Comparison of ENCODE assay signal across 21 cellular contexts in genomic region chr21:27033467-27033866, GRCh38.
DNase-seq lines count a peak whose midpoint lies in the region; ATAC-seq and TF ChIP-seq lines count a peak whose summit lies in the region.
"Had no signal": no experiment of that assay in that cellular context is flagged by ENCODE, and none has a peak within 500 bp of the region (broad histone marks: within the 10 kb centered on the region; RNA-seq: fewer than 3 reads in every experiment).

No MANE protein-coding gene starts in this region.

- no peaks in the 10 kb centered on the region for H3K27me3 ChIP-seq in thyroid gland

- CTCF ChIA-PET in T-cell (lab: Charles Lee) = no interaction called here

- intact Hi-C loops in thyroid gland (cut with DNase I) = no loop called here

- no peak overlapping the region for H3K27ac Mint-ChIP-seq in T-cell
- H3K27ac Mint-ChIP-seq: CD8-positive, alpha-beta T cell had no signal

- no peak overlapping the region for H3K4me3 Mint-ChIP-seq in T-cell
- H3K4me3 Mint-ChIP-seq: CD8-positive, alpha-beta T cell had no signal

- 34 to 59% methylated on average over 3 of the region's 3 CpGs for WGBS in thyroid gland, 2 donors

- DNase-seq in NCI-H1694 treated with DMSO at 0.1 percent for 48 hours (lab: John Stamatoyannopoulos, UW) (peak; percentile 25), NCI-H1694 (lab: John Stamatoyannopoulos, UW) (no peak), NCI-H2171 (lab: John Stamatoyannopoulos, UW) (peak; percentile 68), cerebellar cortex (ENCODE audit: low spot score) (peak; percentile 95), thyroid gland (peak; percentile 7 to 10), NCI-H226 (no peak), T-cell (no peak)
- DNase-seq: 8988T; CD8-positive, alpha-beta T cell; GDM1; GOT3; KG1; NCI-H1092 treated with DMSO at 0.1 percent for 48 hours; NCI-H1436 treated with DMSO at 0.1 percent for 48 hours; NCI-H2029 treated with DMSO at 0.1 percent for 48 hours; NCI-H510A treated with DMSO at 0.1 percent for 48 hours; NCI-H774; OCI-M1 had no signal

- H3K4me3 ChIP-seq in thyroid gland (replicated peaks in 1 of 3) = no peak overlapping the region

- no peaks in the 10 kb centered on the region for H3K4me1 Mint-ChIP-seq in T-cell

- H3K9me3 ChIP-seq in thyroid gland = no peaks in the 10 kb centered on the region

- no peak for ATAC-seq in T-cell (replicated peaks in 1 of 4)
- ATAC-seq: CD8-positive, alpha-beta T cell; HCT116; Right ventricle myocardium inferior had no signal

- H3K36me3 Mint-ChIP-seq in T-cell = no peaks in the 10 kb centered on the region
- H3K36me3 Mint-ChIP-seq: CD8-positive, alpha-beta T cell had no signal

- TF ChIP-seq CTCF in thyroid gland (IDR thresholded peaks at IDR 0.05) = no peak

- no peaks in the 10 kb centered on the region for H3K4me1 ChIP-seq in thyroid gland

- no peak for TF ChIP-seq POLR2A in thyroid gland (IDR thresholded peaks at IDR 0.05)

- peaks cover 0 to 5% (median 0%) of the 10 kb centered on the region in 3 donors for H3K9me3 Mint-ChIP-seq in T-cell
- H3K9me3 Mint-ChIP-seq: CD8-positive, alpha-beta T cell had no signal

- no peak overlapping the region for H3K27ac ChIP-seq in thyroid gland
- H3K27ac ChIP-seq: HL-60 had no signal

- POLR2A ChIA-PET in T-cell (lab: Charles Lee) = no interaction called here

- H3K27me3 Mint-ChIP-seq in T-cell = no peaks in the 10 kb centered on the region

- no peaks in the 10 kb centered on the region for H3K36me3 ChIP-seq in thyroid gland

Comparison
In these comparisons a context has a peak if more than half of its experiments do, and no peak if none do; other contexts are left out.
1. DNase-seq: peak in NCI-H1694 treated with DMSO at 0.1 percent for 48 hours (single experiment), NCI-H2171 (single experiment), cerebellar cortex (single experiment) and thyroid gland (2 of 2); none in NCI-H1694 (single experiment), NCI-H226 (single experiment) and T-cell (0 of 34).